ENCODE assay signal across 1 cellular context in genomic region chr6:150252714-150253444, GRCh38.
TF ChIP-seq lines count a peak whose summit lies in the region.

No MANE protein-coding gene starts in this region.

TF ChIP-seq in K562, 482 proteins besides CTCF, POLR2A, EP300 and RAD21 (continued from another document and continues in another):
- TF ChIP-seq AFF1 (IDR thresholded peaks at IDR 0.05; ENCODE audit: low read depth in 1 of 2, partially characterized antibody in 2 of 2) (peak in 1 of 2 experiments; percentile 57), TBL1XR1 (IDR thresholded peaks at IDR 0.05; ENCODE audit: low read length in 2 of 2) (no peak), KLF13 (tag; IDR thresholded peaks at IDR 0.05; ENCODE audit: borderline replicate concordance, low read depth) (no peak), NCOR1 (IDR thresholded peaks at IDR 0.05) (peak; percentile 32; the same call in 1 of the 2 replicates), FOXA1 (IDR thresholded peaks at IDR 0.05; ENCODE audit: borderline replicate concordance) (no peak), ZSCAN32 (CRISPR knock-in tag; IDR thresholded peaks at IDR 0.05) (no peak), ETV5 (CRISPR knock-in tag; IDR thresholded peaks at IDR 0.05; ENCODE audit: low read depth) (peak; percentile 75; the same call in 1 of the 2 replicates), OTX1 (CRISPR knock-in tag; IDR thresholded peaks at IDR 0.05) (0 out of 2 replicates have a peak, but pooled peaks have one; percentile 15), TCF7L2 (IDR thresholded peaks at IDR 0.05; ENCODE audit: low read depth, low read length) (no peak), C11orf30 (IDR thresholded peaks at IDR 0.05; ENCODE audit: low read depth) (peak; percentile 46), ZNF384 (IDR thresholded peaks at IDR 0.05; ENCODE audit: low read depth, low read length) (no peak), ZNF140 (CRISPR knock-in tag; IDR thresholded peaks at IDR 0.05) (no peak), TCF3 (CRISPR knock-in tag; IDR thresholded peaks at IDR 0.05) (peak; percentile 67), ZNF655 (CRISPR knock-in tag; IDR thresholded peaks at IDR 0.05) (no peak), NELFE (IDR thresholded peaks at IDR 0.05; ENCODE audit: insufficient read depth, insufficient read length) (no peak), LCOR (CRISPR knock-in tag; IDR thresholded peaks at IDR 0.05) (no peak), CREM (IDR thresholded peaks at IDR 0.05; ENCODE audit: low read depth) (peak; percentile 69; the same call in 1 of the 2 replicates), IRF1 (CRISPR knock-in tag; IDR thresholded peaks at IDR 0.05; ENCODE audit: borderline replicate concordance) (no peak), MYNN (IDR thresholded peaks at IDR 0.05) (no peak), MYNN (CRISPR knock-in tag; IDR thresholded peaks at IDR 0.05) (no peak), KDM5B (IDR thresholded peaks at IDR 0.05; ENCODE audit: insufficient replicate concordance, low read depth, low read length) (peak; percentile 38), ZFPM2 (CRISPR knock-in tag; IDR thresholded peaks at IDR 0.05) (no peak), GABPA (tag; conservative IDR thresholded peaks at IDR 0.05; ENCODE audit: low read depth) (peak; percentile 26; the same call in 1 of the 2 replicates), BRF2 (IDR thresholded peaks at IDR 0.05; ENCODE audit: borderline replicate concordance, insufficient read depth, insufficient read length) (no peak), FOS (IDR thresholded peaks at IDR 0.05; ENCODE audit: extremely low read depth, insufficient read length) (peak; percentile 59), ZNF133 (CRISPR knock-in tag; IDR thresholded peaks at IDR 0.05) (no peak), L3MBTL2 (IDR thresholded peaks at IDR 0.05) (peak; percentile 28; the same call in 1 of the 2 replicates), HDAC1 (IDR thresholded peaks at IDR 0.05) (peak in 1 of 2 experiments; percentile 56; a peak in 1 of 4 replicates), HIVEP1 (CRISPR knock-in tag; IDR thresholded peaks at IDR 0.05) (peak; percentile 48; the same call in 1 of the 2 replicates), CEBPZ (IDR thresholded peaks at IDR 0.05; ENCODE audit: borderline replicate concordance, low read depth, low read length) (no peak), HDGF (IDR thresholded peaks at IDR 0.05) (peak; percentile 29; the same call in 1 of the 2 replicates), NBN (IDR thresholded peaks at IDR 0.05; ENCODE audit: low read depth) (no peak), GTF2F1 (IDR thresholded peaks at IDR 0.05; ENCODE audit: low read depth, low read length) (no peak), RNF2 (IDR thresholded peaks at IDR 0.05) (peak; percentile 69), HDAC3 (IDR thresholded peaks at IDR 0.05; ENCODE audit: borderline replicate concordance, partially characterized antibody) (peak; percentile 34), HMG20B (CRISPR knock-in tag; IDR thresholded peaks at IDR 0.05) (no peak)
- TF ChIP-seq, protein P1, sequence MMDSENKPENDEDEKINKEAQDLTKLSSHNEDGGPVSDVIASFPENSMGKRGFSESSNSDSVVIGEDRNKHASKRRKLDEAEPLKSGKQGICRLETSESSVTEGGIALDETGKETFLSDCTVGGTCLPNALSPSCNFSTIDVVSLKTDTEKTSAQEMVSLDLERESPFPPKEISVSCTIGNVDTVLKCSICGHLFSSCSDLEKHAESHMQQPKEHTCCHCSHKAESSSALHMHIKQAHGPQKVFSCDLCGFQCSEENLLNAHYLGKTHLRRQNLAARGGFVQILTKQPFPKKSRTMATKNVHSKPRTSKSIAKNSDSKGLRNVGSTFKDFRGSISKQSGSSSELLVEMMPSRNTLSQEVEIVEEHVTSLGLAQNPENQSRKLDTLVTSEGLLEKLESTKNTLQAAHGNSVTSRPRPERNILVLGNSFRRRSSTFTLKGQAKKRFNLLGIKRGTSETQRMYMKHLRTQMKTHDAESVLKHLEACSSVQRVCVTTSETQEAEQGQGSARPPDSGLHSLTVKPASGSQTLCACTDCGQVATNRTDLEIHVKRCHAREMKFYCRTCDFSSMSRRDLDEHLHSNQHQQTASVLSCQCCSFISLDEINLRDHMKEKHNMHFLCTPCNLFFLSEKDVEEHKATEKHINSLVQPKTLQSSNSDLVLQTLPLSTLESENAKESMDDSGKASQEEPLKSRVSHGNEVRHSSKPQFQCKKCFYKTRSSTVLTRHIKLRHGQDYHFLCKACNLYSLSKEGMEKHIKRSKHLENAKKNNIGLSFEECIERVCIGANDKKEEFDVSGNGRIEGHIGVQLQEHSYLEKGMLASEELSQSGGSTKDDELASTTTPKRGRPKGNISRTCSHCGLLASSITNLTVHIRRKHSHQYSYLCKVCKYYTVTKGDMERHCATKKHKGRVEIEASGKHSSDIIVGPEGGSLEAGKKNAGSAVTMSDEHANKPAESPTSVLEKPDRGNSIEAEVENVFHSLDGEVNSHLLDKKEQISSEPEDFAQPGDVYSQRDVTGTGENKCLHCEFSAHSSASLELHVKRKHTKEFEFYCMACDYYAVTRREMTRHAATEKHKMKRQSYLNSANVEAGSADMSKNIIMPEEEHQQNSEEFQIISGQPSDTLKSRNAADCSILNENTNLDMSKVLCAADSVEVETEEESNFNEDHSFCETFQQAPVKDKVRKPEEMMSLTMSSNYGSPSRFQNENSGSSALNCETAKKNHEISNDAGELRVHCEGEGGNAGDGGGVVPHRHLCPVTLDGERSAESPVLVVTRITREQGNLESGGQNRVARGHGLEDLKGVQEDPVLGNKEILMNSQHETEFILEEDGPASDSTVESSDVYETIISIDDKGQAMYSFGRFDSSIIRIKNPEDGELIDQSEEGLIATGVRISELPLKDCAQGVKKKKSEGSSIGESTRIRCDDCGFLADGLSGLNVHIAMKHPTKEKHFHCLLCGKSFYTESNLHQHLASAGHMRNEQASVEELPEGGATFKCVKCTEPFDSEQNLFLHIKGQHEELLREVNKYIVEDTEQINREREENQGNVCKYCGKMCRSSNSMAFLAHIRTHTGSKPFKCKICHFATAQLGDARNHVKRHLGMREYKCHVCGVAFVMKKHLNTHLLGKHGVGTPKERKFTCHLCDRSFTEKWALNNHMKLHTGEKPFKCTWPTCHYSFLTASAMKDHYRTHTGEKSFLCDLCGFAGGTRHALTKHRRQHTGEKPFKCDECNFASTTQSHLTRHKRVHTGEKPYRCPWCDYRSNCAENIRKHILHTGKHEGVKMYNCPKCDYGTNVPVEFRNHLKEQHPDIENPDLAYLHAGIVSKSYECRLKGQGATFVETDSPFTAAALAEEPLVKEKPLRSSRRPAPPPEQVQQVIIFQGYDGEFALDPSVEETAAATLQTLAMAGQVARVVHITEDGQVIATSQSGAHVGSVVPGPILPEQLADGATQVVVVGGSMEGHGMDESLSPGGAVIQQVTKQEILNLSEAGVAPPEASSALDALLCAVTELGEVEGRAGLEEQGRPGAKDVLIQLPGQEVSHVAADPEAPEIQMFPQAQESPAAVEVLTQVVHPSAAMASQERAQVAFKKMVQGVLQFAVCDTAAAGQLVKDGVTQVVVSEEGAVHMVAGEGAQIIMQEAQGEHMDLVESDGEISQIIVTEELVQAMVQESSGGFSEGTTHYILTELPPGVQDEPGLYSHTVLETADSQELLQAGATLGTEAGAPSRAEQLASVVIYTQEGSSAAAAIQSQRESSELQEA (IDR thresholded peaks at IDR 0.05; ENCODE audit: low read depth), result no peak
